Comparison of ENCODE assay signal across 8 cellular contexts in genomic region chr10:116272497-116273221, GRCh38. TPM values are rescaled to one million over a fixed set of nuclear protein-coding genes. Genes with fewer than 3 reads are reported as not detected.
DNase-seq lines count a peak whose midpoint lies in the region; ATAC-seq and TF ChIP-seq lines count a peak whose summit lies in the region.
"Had no signal": no experiment of that assay in that cellular context is flagged by ENCODE, and none has a peak within 500 bp of the region (broad histone marks: within the 10 kb centered on the region; RNA-seq: fewer than 3 reads in every experiment).

A gene with protein sequence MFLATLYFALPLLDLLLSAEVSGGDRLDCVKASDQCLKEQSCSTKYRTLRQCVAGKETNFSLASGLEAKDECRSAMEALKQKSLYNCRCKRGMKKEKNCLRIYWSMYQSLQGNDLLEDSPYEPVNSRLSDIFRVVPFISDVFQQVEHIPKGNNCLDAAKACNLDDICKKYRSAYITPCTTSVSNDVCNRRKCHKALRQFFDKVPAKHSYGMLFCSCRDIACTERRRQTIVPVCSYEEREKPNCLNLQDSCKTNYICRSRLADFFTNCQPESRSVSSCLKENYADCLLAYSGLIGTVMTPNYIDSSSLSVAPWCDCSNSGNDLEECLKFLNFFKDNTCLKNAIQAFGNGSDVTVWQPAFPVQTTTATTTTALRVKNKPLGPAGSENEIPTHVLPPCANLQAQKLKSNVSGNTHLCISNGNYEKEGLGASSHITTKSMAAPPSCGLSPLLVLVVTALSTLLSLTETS (minus strand): TSS chr10:116273206. CDS start chr10:116272029, 1,177 bp downstream.

- ATAC-seq in GM18502 (IDR thresholded peaks at IDR 0.05; ENCODE audit: poor library complexity, unreplicated experiment) = peak; percentile 34
- no peak for ATAC-seq in GM19328 (IDR thresholded peaks at IDR 0.05; ENCODE audit: unreplicated experiment)

- DNase-seq in Peyer's patch = no peak
- no peak for DNase-seq in fibroblast of villous mesenchyme (ENCODE audit: low read depth)
- peak; percentile 92 for DNase-seq in osteoblast (ENCODE audit: insufficient read length, low spot score, missing footprints)
- no peak for DNase-seq in cerebellar cortex (ENCODE audit: low spot score)
- no peak for DNase-seq in OCI-M2 (lab: John Stamatoyannopoulos, UW; ENCODE audit: unreplicated experiment)
- DNase-seq: activated B cell treated with CpG ODN at 0.5 μM for 24 hours had no signal

- H3K36me3 ChIP-seq in Peyer's patch (no peaks in the 10 kb centered on the region), osteoblast (ENCODE audit: insufficient read depth, low read length) (no peaks in the 10 kb centered on the region)

- H3K4me2 ChIP-seq in osteoblast (ENCODE audit: insufficient read depth, low read length) = peak within 1 kb of the TSS; percentile 95

- no peaks in the 10 kb centered on the region for H3K9me3 ChIP-seq in Peyer's patch
- no peaks in the 10 kb centered on the region for H3K9me3 ChIP-seq in osteoblast (ENCODE audit: low read depth, low read length)

- TF ChIP-seq CTCF in Peyer's patch (IDR thresholded peaks at IDR 0.05) (no peak), fibroblast of villous mesenchyme (IDR thresholded peaks at IDR 0.05; ENCODE audit: insufficient read depth, low read depth, low read length) (peak; percentile 4), osteoblast (IDR thresholded peaks at IDR 0.05; ENCODE audit: extremely low read depth, low read depth, low read length) (no peak)

- no peaks in the 10 kb centered on the region for H3K79me2 ChIP-seq in osteoblast (ENCODE audit: insufficient read depth, low read length)

- H3K27me3 ChIP-seq in Peyer's patch (peaks cover 0 to 11% of the 10 kb centered on the region in 2 donors), osteoblast (ENCODE audit: insufficient read depth, low read length) (peaks cover 43% of the 10 kb centered on the region)

- peaks cover 0 to 17% (median 0%) of the 10 kb centered on the region in 4 donors for H3K4me1 ChIP-seq in Peyer's patch
- H3K4me1 ChIP-seq in osteoblast (ENCODE audit: insufficient read depth, low read length) = peaks cover 13% of the 10 kb centered on the region

- no peaks in the 10 kb centered on the region for H4K20me1 ChIP-seq in osteoblast (ENCODE audit: insufficient read depth, low read length)

- peak within 1 kb of the TSS in 3 of 4 donors; percentile 36 to 67 (median 42) for H3K27ac ChIP-seq in Peyer's patch
- H3K27ac ChIP-seq in osteoblast (ENCODE audit: low read depth, low read length) = peak within 1 kb of the TSS; percentile 23

- peak within 1 kb of the TSS; percentile 90 for H2AFZ ChIP-seq in osteoblast (ENCODE audit: low read length)

- TF ChIP-seq POLR2A in Peyer's patch (IDR thresholded peaks at IDR 0.05) = no peak

- peak within 1 kb of the TSS; percentile 28 to 50 (median 40) for H3K4me3 ChIP-seq in Peyer's patch
- H3K4me3 ChIP-seq in fibroblast of villous mesenchyme (ENCODE audit: low read depth, low read length) = peak within 1 kb of the TSS; percentile 63
- peak within 1 kb of the TSS; percentile 75 for H3K4me3 ChIP-seq in osteoblast (ENCODE audit: insufficient read depth, low read length)

RNA-seq across cellular contexts. Expression of the gene that starts here (rescaled TPM):
- 10 to 100 TPM in 2 of 4 donors, 1 to 10 TPM in 2; 1.8 to 21.4 (median 12.1) TPM for total RNA-seq in Peyer's patch
- 9.3 and 59.6 TPM in 2 replicates for total RNA-seq in fibroblast of villous mesenchyme
- total RNA-seq in osteoblast = 76.0 and 76.6 TPM in 2 replicates
- total RNA-seq: activated B cell treated with CpG ODN at 0.5 μM for 24 hours had no signal
